Comparison of ENCODE assay signal across 29 cellular contexts in the genomic region with DNA sequence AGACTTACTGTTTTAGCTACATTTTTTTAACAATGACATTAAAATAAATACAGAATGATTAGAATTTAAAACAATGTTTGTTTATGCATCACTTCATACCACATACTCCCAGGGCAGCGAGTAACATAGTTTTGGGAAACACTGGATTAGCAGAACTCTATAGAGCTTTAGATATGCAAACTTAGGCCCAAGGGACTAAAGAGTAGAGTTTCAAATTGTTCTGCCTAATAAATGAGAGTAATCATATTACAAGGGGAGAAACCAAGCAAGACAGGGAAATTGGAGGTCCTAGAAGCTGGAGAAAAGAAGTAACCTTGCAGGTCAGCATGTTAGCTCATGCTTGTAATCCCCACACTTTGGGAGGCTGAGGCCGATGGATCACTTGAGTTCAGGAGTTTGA. TPM values are rescaled to one million over a fixed set of nuclear protein-coding genes. Genes with fewer than 3 reads are reported as not detected.
"Had no signal": no experiment of that assay in that cellular context is flagged by ENCODE, and none has a peak within 500 bp of the region (broad histone marks: within the 10 kb centered on the region; RNA-seq: fewer than 3 reads in every experiment).

No MANE protein-coding gene starts in this region.

- H3K27me3 Mint-ChIP-seq: progenitor cell of endocrine pancreas had no signal

- H3K4me1 ChIP-seq: left ventricle myocardium inferior, lower lobe of right lung, pancreas, stomach, transverse colon had no signal

- H3K27ac Mint-ChIP-seq: immature natural killer cell; memory B cell; mesothelial cell of epicardium; natural killer cell treated with Interleukin-12 subunit alpha and Interleukin-12 subunit beta and Interleukin-15 and Interleukin-18, amount 100 ng/mL, for 72 hours; progenitor cell of endocrine pancreas had no signal

- H3K27ac ChIP-seq: dorsolateral prefrontal cortex, epithelial cell of prostate, esophagus muscularis mucosa, left ventricle myocardium inferior, lower lobe of right lung, pancreas, stomach, thoracic aorta, transverse colon had no signal

- ATAC-seq: lower lobe of right lung; natural killer cell treated with Interleukin-12 subunit alpha and Interleukin-12 subunit beta and Interleukin-15 and Interleukin-18, amount 100 ng/mL, for 72 hours; pancreas; right cardiac atrium had no signal

- H3K4me3 Mint-ChIP-seq: immature natural killer cell; memory B cell; mesothelial cell of epicardium; natural killer cell treated with Interleukin-12 subunit alpha and Interleukin-12 subunit beta and Interleukin-15 and Interleukin-18, amount 100 ng/mL, for 72 hours had no signal

- H3K36me3 ChIP-seq: esophagus muscularis mucosa, left ventricle myocardium inferior, lower lobe of right lung, pancreas, stomach, thoracic aorta, transverse colon had no signal

- DNase-seq: cortex of kidney; dorsolateral prefrontal cortex; effector memory CD4-positive, alpha-beta T cell; foreskin melanocyte; head of caudate nucleus; hippocampal formation; immature natural killer cell; left ventricle myocardium inferior; lower lobe of right lung; occipital lobe; pancreas; right cardiac atrium; small intestine; stimulated activated CD4-positive, alpha-beta T cell treated with anti-CD3 and anti-CD28 coated beads, Interleukin-12 subunit alpha, Interleukin-12 subunit beta, amount 100 ng/mL, for 4 hours; stimulated activated naive CD4-positive, alpha-beta T cell; stomach; substantia nigra; transverse colon had no signal

- H3K4me1 Mint-ChIP-seq: immature natural killer cell, mesothelial cell of epicardium had no signal

- H3K9me3 Mint-ChIP-seq: immature natural killer cell; memory B cell; mesothelial cell of epicardium; natural killer cell treated with Interleukin-12 subunit alpha and Interleukin-12 subunit beta and Interleukin-15 and Interleukin-18, amount 100 ng/mL, for 72 hours had no signal

- FAIRE-seq: keratinocyte, pancreas, small intestine had no signal

- H3K36me3 Mint-ChIP-seq: immature natural killer cell; memory B cell; mesothelial cell of epicardium; natural killer cell treated with Interleukin-12 subunit alpha and Interleukin-12 subunit beta and Interleukin-15 and Interleukin-18, amount 100 ng/mL, for 72 hours had no signal

- H3K4me3 ChIP-seq: dorsolateral prefrontal cortex, esophagus muscularis mucosa, left ventricle myocardium inferior, lower lobe of right lung, pancreas, stomach, thoracic aorta, transverse colon had no signal

- H3K9me3 ChIP-seq: esophagus muscularis mucosa, left ventricle myocardium inferior, lower lobe of right lung, pancreas, stomach, thoracic aorta, transverse colon had no signal

- H3K27me3 ChIP-seq: dorsolateral prefrontal cortex, esophagus muscularis mucosa, pancreas, stomach, transverse colon had no signal

RNA-seq across cellular contexts. Expression of a gene that starts 3.6 kb away (rescaled TPM):
- total RNA-seq: esophagus muscularis mucosa; left ventricle myocardium inferior; lower lobe of right lung; mesothelial cell of epicardium; mucosa of gallbladder; myocyte; natural killer cell treated with Interleukin-12 subunit alpha and Interleukin-12 subunit beta and Interleukin-15 and Interleukin-18, amount 100 ng/mL, for 72 hours; occipital lobe; pancreas; progenitor cell of endocrine pancreas; right cardiac atrium; thoracic aorta; transverse colon; urinary bladder had no signal
- polyA plus RNA-seq: immature natural killer cell, keratinocyte, pancreas, right cardiac atrium, small intestine, urinary bladder had no signal
